ENCODE assay signal across 8 cellular contexts in genomic region chr4:128517739-128518510, GRCh38.
DNase-seq lines count a peak whose midpoint lies in the region; ATAC-seq, FAIRE-seq and TF ChIP-seq lines count a peak whose summit lies in the region.

No MANE protein-coding gene starts in this region.

- TF ChIP-seq CTCF in RWPE2 (IDR thresholded peaks at IDR 0.05; ENCODE audit: poor library complexity, severe bottlenecking) (no peak), pancreas (IDR thresholded peaks at IDR 0.05) (no peak), Peyer's patch (IDR thresholded peaks at IDR 0.05) (no peak)

- TF ChIP-seq POLR2A in Peyer's patch (IDR thresholded peaks at IDR 0.05), result no peak

- H3K36me3 ChIP-seq in RWPE2 (ENCODE audit: low read depth), result no peaks in the 10 kb centered on the region
- H3K36me3 ChIP-seq in pancreas, result no peaks in the 10 kb centered on the region
- H3K36me3 ChIP-seq in Peyer's patch, result no peaks in the 10 kb centered on the region

- H3K4me3 ChIP-seq in RWPE2 (ENCODE audit: severe bottlenecking), result no peak overlapping the region
- H3K4me3 ChIP-seq in pancreas, result no peak overlapping the region
- H3K4me3 ChIP-seq in Peyer's patch, result no peak overlapping the region

- H3K27me3 ChIP-seq in RWPE2 (ENCODE audit: insufficient read depth, poor library complexity, severe bottlenecking) (no peaks in the 10 kb centered on the region), pancreas (no peaks in the 10 kb centered on the region), Peyer's patch (no peaks in the 10 kb centered on the region)

- ATAC-seq in GM19328 (IDR thresholded peaks at IDR 0.05; ENCODE audit: unreplicated experiment) (peak; percentile 96), HG03175 (IDR thresholded peaks at IDR 0.05; ENCODE audit: unreplicated experiment) (peak; percentile 97), RWPE2 (ENCODE audit: low read depth) (peak; percentile 99), pancreas (peak; percentile 83 to 93 (median 87))

- H3K9me3 ChIP-seq in RWPE2 (ENCODE audit: severe bottlenecking), result no peaks in the 10 kb centered on the region
- no peaks in the 10 kb centered on the region for H3K9me3 ChIP-seq in pancreas
- H3K9me3 ChIP-seq in Peyer's patch, result no peaks in the 10 kb centered on the region

- H3K27ac ChIP-seq in RWPE2 (ENCODE audit: poor library complexity, severe bottlenecking) (peak overlapping the region; percentile 77), pancreas (no peak overlapping the region), Peyer's patch (peak overlapping the region in 2 of 4 donors; percentile 36 to 39)

- intact Hi-C loops in pancreas (cut with DNase I), result no loop called here

- WGBS in pancreas, 2 donors, result 65 to 71% methylated on average over 5 of the region's 5 CpGs

- DNase-seq in CMK (ENCODE audit: low read depth) (peak; percentile 72), RWPE2 (ENCODE audit: low spot score) (peak; percentile 73), fibroblast of gingiva (ENCODE audit: low read depth) (peak; percentile 98), pancreas (peak in 2 of 6 donors; percentile 24 to 42), Peyer's patch (no peak)
- no peak for DNase-seq in stimulated activated CD4-positive, alpha-beta T cell treated with anti-CD3 and anti-CD28 coated beads, Interleukin-4, amount 100 ng/mL, for 24 hours

- FAIRE-seq in pancreas (lab: Jason Lieb, UNC), result no peak

- H3K4me1 ChIP-seq in RWPE2 (ENCODE audit: insufficient read depth, poor library complexity, severe bottlenecking) (peaks cover 18% of the 10 kb centered on the region), pancreas (no peaks in the 10 kb centered on the region), Peyer's patch (peaks cover 0 to 9% (median 0%) of the 10 kb centered on the region in 4 donors)

Comparison
In these comparisons a context has a peak if more than half of its experiments do, and no peak if none do; other contexts are left out.
1. DNase-seq: peak in CMK (single experiment), RWPE2 (single experiment) and fibroblast of gingiva (single experiment); none in stimulated activated CD4-positive, alpha-beta T cell treated with anti-CD3 and anti-CD28 coated beads, Interleukin-4, amount 100 ng/mL, for 24 hours (single experiment) and Peyer's patch (0 of 3).
2. Peak in every context shown above with its lines, with median percentiles within 50 percentile points of each other: ATAC-seq.